Comparison of ENCODE assay signal across 21 cellular contexts in the genomic region with DNA sequence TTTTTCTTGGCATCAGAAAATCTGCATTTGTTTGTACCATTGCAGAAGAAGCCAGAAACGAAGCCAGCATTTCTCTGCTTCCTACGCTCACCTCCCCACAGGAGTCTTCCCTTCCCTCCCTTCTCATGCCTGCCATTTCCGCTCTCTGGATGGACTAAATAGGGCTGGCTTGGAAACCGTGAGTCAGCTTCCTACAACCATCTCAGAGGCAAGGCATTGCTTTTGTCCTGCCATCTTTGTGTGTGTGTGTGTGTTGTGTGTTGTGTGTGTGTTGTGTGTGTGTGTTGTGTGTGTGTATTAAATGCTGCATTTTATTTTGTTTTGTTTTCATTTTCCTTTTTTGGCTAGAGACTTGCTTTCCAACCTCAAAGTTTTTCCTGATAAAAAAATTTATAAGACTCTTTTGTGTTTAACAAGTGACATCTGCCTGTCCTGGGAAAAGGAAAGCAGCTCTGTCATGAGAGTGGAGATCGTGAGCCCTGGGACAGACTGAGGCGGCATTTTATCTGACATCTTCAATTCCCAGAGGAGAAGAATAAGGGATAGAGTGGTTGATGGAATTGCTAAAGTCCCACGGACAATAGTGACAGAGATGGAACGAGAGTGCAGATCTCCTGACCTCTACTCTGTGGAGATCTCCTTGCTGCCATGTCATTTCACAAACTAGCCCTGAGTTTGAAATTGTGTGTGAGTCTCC. TPM values are rescaled to one million over a fixed set of nuclear protein-coding genes. Genes with fewer than 3 reads are reported as not detected.
DNase-seq lines count a peak whose midpoint lies in the region; ATAC-seq and TF ChIP-seq lines count a peak whose summit lies in the region.
"Had no signal": no experiment of that assay in that cellular context is flagged by ENCODE, and none has a peak within 500 bp of the region (broad histone marks: within the 10 kb centered on the region; RNA-seq: fewer than 3 reads in every experiment).

No MANE protein-coding gene starts in this region.

- no peak overlapping the region for H3K9ac ChIP-seq in mesendoderm (ENCODE audit: low read length)
- H3K9ac ChIP-seq: SK-N-SH had no signal

- TF ChIP-seq CTCF in HEK293 (tag by site-specific recombination; IDR thresholded peaks at IDR 0.05) (no peak), WTC11 (IDR thresholded peaks at IDR 0.05) (no peak), right lobe of liver (IDR thresholded peaks at IDR 0.05) (no peak)

- no CpG with 5 or more reads among the region's 8 CpGs for WGBS in mesendoderm (ENCODE audit: extremely low coverage, insufficient coverage, low lambda C conversion rate)
- WGBS in right lobe of liver (ENCODE audit: insufficient coverage, low coverage, low lambda C conversion rate, missing lambda C conversion rate): 43% methylated on average over 6 of the region's 8 CpGs

- no peak overlapping the region for H4K5ac ChIP-seq in mesendoderm (ENCODE audit: low read length)

- H2BK120ac ChIP-seq in mesendoderm (ENCODE audit: low read depth, low read length): no peak overlapping the region

- H3K4ac ChIP-seq in mesendoderm (ENCODE audit: low read depth, low read length): no peak overlapping the region

- no peak overlapping the region for H3K27ac Mint-ChIP-seq in WTC11
- H3K27ac Mint-ChIP-seq: IgD-negative memory B cell had no signal

- no peak for TF ChIP-seq POLR2A in right lobe of liver (IDR thresholded peaks at IDR 0.05)

- ATAC-seq in WTC11 (peak; percentile 65; the same call in 1 of the 2 replicates), GM21786 (IDR thresholded peaks at IDR 0.05; ENCODE audit: unreplicated experiment) (no peak), GM21360 (IDR thresholded peaks at IDR 0.05; ENCODE audit: unreplicated experiment) (no peak), right lobe of liver (no peak)
- ATAC-seq: GM12878 had no signal

- H3K4me3 ChIP-seq in HEK293 (ENCODE audit: low read depth, low read length) (no peak overlapping the region), mesendoderm (ENCODE audit: low read length) (no peak overlapping the region), right lobe of liver (no peak overlapping the region)
- H3K4me3 ChIP-seq: GM12878 had no signal

- CTCF ChIA-PET in HEK293 (lab: Yijun Ruan, JAX): interaction anchor here (1.7 to 4.3 kb wide), 3 partner anchors 8 to 14 kb away, joined by 6 to 21 read pairs (median 16); partner anchors contain the start of gene EGFLAM
- CTCF ChIA-PET in WTC11 (lab: Charles Lee): interaction anchor here (1.2 kb wide), 1 partner anchor 132 kb away, joined by 3 read pairs; no protein-coding TSS in a partner anchor

- H2AK5ac ChIP-seq in mesendoderm (ENCODE audit: low read length): no peak overlapping the region

- no peak overlapping the region for H3K56ac ChIP-seq in mesendoderm (ENCODE audit: low read length)

- no peak overlapping the region for H2BK15ac ChIP-seq in mesendoderm (replicated peaks; ENCODE audit: low read depth)

- intact Hi-C loops in right lobe of liver (cut with DNase I): no loop called here

- H3K9me3 ChIP-seq in HEK293 (ENCODE audit: control insufficient read depth, insufficient read depth, low read depth, low read length) (no peaks in the 10 kb centered on the region), right lobe of liver (no peaks in the 10 kb centered on the region)
- H3K9me3 ChIP-seq: SK-N-SH had no signal

- H3K27me3 Mint-ChIP-seq in WTC11 (ENCODE audit: low read depth): peaks cover 24% of the 10 kb centered on the region

- H3K27me3 ChIP-seq in mesendoderm (ENCODE audit: insufficient read depth, low read length, poor library complexity): no peaks in the 10 kb centered on the region
- H3K27me3 ChIP-seq in right lobe of liver: no peaks in the 10 kb centered on the region

- H3K4me1 ChIP-seq in HEK293 (ENCODE audit: control insufficient read depth, insufficient read depth, low read length) (peaks cover 6% of the 10 kb centered on the region; the same call in 1 of the 2 replicates), mesendoderm (ENCODE audit: control insufficient read depth, low read depth, low read length) (no peaks in the 10 kb centered on the region), right lobe of liver (no peaks in the 10 kb centered on the region)

- H3K9me3 Mint-ChIP-seq in WTC11: peaks cover 12% of the 10 kb centered on the region

- peaks cover 11% of the 10 kb centered on the region for H3K4me1 Mint-ChIP-seq in WTC11
- H3K4me1 Mint-ChIP-seq: CD4-positive, CD25-positive, alpha-beta regulatory T cell; IgD-negative memory B cell had no signal

- peak; percentile 13 for DNase-seq in ELF-1 (ENCODE audit: low read depth, low spot score)
- DNase-seq in WTC11 (ENCODE audit: low spot score): no peak
- peak; percentile 45 for DNase-seq in mesendoderm
- no peak for DNase-seq in right lobe of liver
- DNase-seq: CD4-positive, CD25-positive, alpha-beta regulatory T cell; GOT3; Karpas-422; NCI-H1417; NCI-H1694 treated with DMSO at 0.1 percent for 48 hours; NCI-H2107; NCI-H510A; OCI-M1; RPMI8226; SIG-M5; SK-N-SH had no signal

- H3K27ac ChIP-seq in HEK293 (ENCODE audit: extremely low read depth, low read depth, low read length): no peak overlapping the region
- H3K27ac ChIP-seq in mesendoderm (ENCODE audit: low read depth, low read length): no peak overlapping the region
- H3K27ac ChIP-seq in right lobe of liver: no peak overlapping the region

- H3K36me3 Mint-ChIP-seq in WTC11: no peaks in the 10 kb centered on the region
- H3K36me3 Mint-ChIP-seq: CD4-positive, CD25-positive, alpha-beta regulatory T cell had no signal

- H3K18ac ChIP-seq in mesendoderm (ENCODE audit: low read length): no peak overlapping the region

- H3K23ac ChIP-seq in mesendoderm (ENCODE audit: low read length): no peak overlapping the region

- H3K36me3 ChIP-seq in HEK293 (ENCODE audit: control insufficient read depth in 2 of 2, insufficient read depth in 1 of 2, low read length in 2 of 2): no peaks in the 10 kb centered on the region
- H3K36me3 ChIP-seq in mesendoderm (ENCODE audit: control insufficient read depth, insufficient read depth, low read length): no peaks in the 10 kb centered on the region
- no peaks in the 10 kb centered on the region for H3K36me3 ChIP-seq in right lobe of liver

- POLR2A ChIA-PET in HEK293 (lab: Yijun Ruan, JAX): no interaction called here
- POLR2A ChIA-PET in WTC11 (lab: Charles Lee): no interaction called here

- H3K4me3 Mint-ChIP-seq in WTC11: no peak overlapping the region
- H3K4me3 Mint-ChIP-seq: CD4-positive, CD25-positive, alpha-beta regulatory T cell; IgD-negative memory B cell had no signal

- H3K79me2 ChIP-seq in mesendoderm (ENCODE audit: control insufficient read depth, insufficient read depth, low read length): no peaks in the 10 kb centered on the region

- H2BK5ac ChIP-seq in mesendoderm (ENCODE audit: low read length): no peak overlapping the region

- no peak overlapping the region for H4K8ac ChIP-seq in mesendoderm (ENCODE audit: low read depth, low read length)

- no peaks in the 10 kb centered on the region for H3K79me1 ChIP-seq in mesendoderm (ENCODE audit: low read length)

- no peak overlapping the region for H3K4me2 ChIP-seq in mesendoderm (ENCODE audit: low read length)
- H3K4me2 ChIP-seq: SK-N-SH had no signal

TF ChIP-seq in HEK293, 187 proteins besides CTCF, POLR2A, EP300 and RAD21 (continues in another document):
- TF ChIP-seq GLI4 (tag by site-specific recombination; IDR thresholded peaks at IDR 0.05): no peak

TF ChIP-seq in WTC11, 78 proteins besides CTCF, POLR2A, EP300 and RAD21 (continues in another document):
- TF ChIP-seq ZBTB21 (CRISPR knock-in tag; IDR thresholded peaks at IDR 0.05; ENCODE audit: borderline replicate concordance) (no peak), ZNF219 (CRISPR knock-in tag; IDR thresholded peaks at IDR 0.05; ENCODE audit: borderline replicate concordance) (no peak), MLX (CRISPR knock-in tag; IDR thresholded peaks at IDR 0.05) (no peak), FOXP1 (CRISPR knock-in tag; IDR thresholded peaks at IDR 0.05; ENCODE audit: borderline replicate concordance) (no peak), SMAD3 (CRISPR knock-in tag; IDR thresholded peaks at IDR 0.05; ENCODE audit: borderline replicate concordance) (no peak), OVOL2 (CRISPR knock-in tag; IDR thresholded peaks at IDR 0.05; ENCODE audit: borderline replicate concordance) (no peak), GRHL2 (CRISPR knock-in tag; IDR thresholded peaks at IDR 0.05; ENCODE audit: insufficient replicate concordance, severe bottlenecking) (no peak), ZNF671 (CRISPR knock-in tag; IDR thresholded peaks at IDR 0.05) (no peak)
- TF ChIP-seq, protein P1, sequence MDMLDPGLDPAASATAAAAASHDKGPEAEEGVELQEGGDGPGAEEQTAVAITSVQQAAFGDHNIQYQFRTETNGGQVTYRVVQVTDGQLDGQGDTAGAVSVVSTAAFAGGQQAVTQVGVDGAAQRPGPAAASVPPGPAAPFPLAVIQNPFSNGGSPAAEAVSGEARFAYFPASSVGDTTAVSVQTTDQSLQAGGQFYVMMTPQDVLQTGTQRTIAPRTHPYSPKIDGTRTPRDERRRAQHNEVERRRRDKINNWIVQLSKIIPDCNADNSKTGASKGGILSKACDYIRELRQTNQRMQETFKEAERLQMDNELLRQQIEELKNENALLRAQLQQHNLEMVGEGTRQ (CRISPR knock-in tag; IDR thresholded peaks at IDR 0.05): no peak

RNA-seq across cellular contexts. Expression of gene EGFLAM, which starts 7.5 kb away (rescaled TPM):
- total RNA-seq in WTC11 (2021): 1.1 to 1.3 TPM (median 1.1 TPM) in 3 replicates
- polyA plus RNA-seq in mesendoderm (2013, experiment 1 of 2): 0.76 TPM
- 0.73 TPM for polyA plus RNA-seq in mesendoderm (2013, experiment 2 of 2)
- total RNA-seq in right lobe of liver: 1 to 10 TPM in 4 of 6 experiments, under 1 TPM in 2; 0.50 to 6.2 (median 2.3) TPM
- total RNA-seq: CD4-positive, CD25-positive, alpha-beta regulatory T cell; GM12878; T-helper 2 cell treated with Interferon-gamma antibody and Interleukin-4, amounts not matched to agents 100 ng/mL and 5 ng/mL, for 36 hours had no signal
- polyA plus RNA-seq: CD4-positive, CD25-positive, alpha-beta regulatory T cell; IgD-negative memory B cell had no signal

Comparison
In these comparisons a context has a peak if more than half of its experiments do, and no peak if none do; other contexts are left out.
1. DNase-seq: peak in ELF-1 (single experiment) and mesendoderm (single experiment); none in WTC11 (single experiment) and right lobe of liver (0 of 3).